Comparison of ENCODE assay signal across 24 cellular contexts in the genomic region with DNA sequence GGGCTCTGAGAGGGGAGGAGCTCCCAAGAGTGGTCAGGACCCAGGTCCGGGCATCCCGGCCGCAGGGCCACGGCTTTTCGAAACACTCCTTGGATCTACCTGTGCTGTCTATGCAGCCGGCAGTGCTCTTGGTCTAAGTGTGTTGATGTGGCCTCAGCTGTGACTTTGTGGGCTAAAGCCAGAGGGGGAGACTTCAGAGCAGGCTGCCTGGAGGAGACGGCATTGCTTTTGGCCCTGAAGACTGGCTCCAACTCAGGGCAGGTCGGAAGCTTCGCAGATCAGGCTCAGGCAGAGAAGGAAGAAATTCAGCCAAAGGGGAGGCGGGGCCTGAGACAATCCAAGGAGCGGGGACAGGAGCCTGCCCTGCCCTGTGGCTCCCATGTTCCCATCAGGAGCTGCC. TPM values are rescaled to one million over a fixed set of nuclear protein-coding genes. Genes with fewer than 3 reads are reported as not detected.
A peak's percentile ranks its signal among the peaks of the same experiment; 100 is the strongest.
DNase-seq lines count a peak whose midpoint lies in the region; ATAC-seq and TF ChIP-seq lines count a peak whose summit lies in the region.
"Had no signal": no experiment of that assay in that cellular context is flagged by ENCODE, and none has a peak within 500 bp of the region (broad histone marks: within the 10 kb centered on the region; RNA-seq: fewer than 3 reads in every experiment).

No MANE protein-coding gene starts in this region.

- H3K23ac ChIP-seq in IMR-90 (ENCODE audit: low read depth, low read length) = no peak overlapping the region

- H2BK15ac ChIP-seq in IMR-90 (ENCODE audit: low read depth, low read length) = no peak overlapping the region

- no peak overlapping the region for H3K14ac ChIP-seq in IMR-90 (replicated peaks; ENCODE audit: low read depth, low read length)

- H3K56ac ChIP-seq in IMR-90 (ENCODE audit: extremely low read depth, insufficient read depth, low read length) = no peak overlapping the region

- H3K9me1 ChIP-seq in IMR-90 (ENCODE audit: insufficient read depth, low read length) = peaks cover 19% of the 10 kb centered on the region

- H3K18ac ChIP-seq in IMR-90 (ENCODE audit: low read depth, low read length) = no peak overlapping the region

- H2BK5ac ChIP-seq in IMR-90 (ENCODE audit: low read depth, low read length, poor library complexity, severe bottlenecking) = peak overlapping the region; percentile 12

- H3K4me1 ChIP-seq in IMR-90 (ENCODE audit: control insufficient read depth, insufficient read depth, low read length) = peaks cover 20% of the 10 kb centered on the region
- peaks cover 3 to 4% of the 10 kb centered on the region in 2 donors for H3K4me1 ChIP-seq in naive thymus-derived CD4-positive, alpha-beta T cell (ENCODE audit: control insufficient read depth in 2 of 2, insufficient read depth in 2 of 2, low read length in 2 of 2)
- H3K4me1 ChIP-seq: psoas muscle had no signal

- no peak overlapping the region for H3K4me2 ChIP-seq in IMR-90 (ENCODE audit: low read depth, low read length)
- H3K4me2 ChIP-seq: KMS-11, smooth muscle cell had no signal

- no peak overlapping the region for H3K4me3 Mint-ChIP-seq in activated CD8-positive, alpha-beta memory T cell treated with anti-CD3 and anti-CD28 coated beads, Interleukin-2, amount 10 ng/mL, durations not matched to agents 7 days and 5 days
- no peak overlapping the region for H3K4me3 Mint-ChIP-seq in endothelial cell (ENCODE audit: unreplicated experiment)
- no peak overlapping the region for H3K4me3 Mint-ChIP-seq in stimulated activated memory B cell treated with anti-CD40 and anti-IgM and Interleukin-4, amounts not matched to agents 10 μg/mL and 1 μg/mL and 100 μg/mL, for 72 hours
- no peak overlapping the region for H3K4me3 Mint-ChIP-seq in naive thymus-derived CD4-positive, alpha-beta T cell
- H3K4me3 Mint-ChIP-seq: activated CD4-positive, alpha-beta memory T cell treated with anti-CD3 and anti-CD28 coated beads for 36 hours; activated naive CD8-positive, alpha-beta T cell; mesothelial cell of epicardium had no signal

- TF ChIP-seq CTCF in IMR-90 (conservative IDR thresholded peaks at IDR 0.05; ENCODE audit: low read depth, low read length) (no peak), endothelial cell (IDR thresholded peaks at IDR 0.05; ENCODE audit: unreplicated experiment) (no peak)

- H3K27me3 ChIP-seq in IMR-90 (ENCODE audit: control insufficient read depth, insufficient read depth, low read length) = no peaks in the 10 kb centered on the region
- H3K27me3 ChIP-seq in naive thymus-derived CD4-positive, alpha-beta T cell (ENCODE audit: control insufficient read depth in 2 of 2, insufficient read depth in 2 of 2, low read length in 2 of 2) = no peaks in the 10 kb centered on the region
- H3K27me3 ChIP-seq: upper lobe of right lung had no signal

- H2AK5ac ChIP-seq in IMR-90 (ENCODE audit: low read depth, low read length) = peak overlapping the region; percentile 70; the same call in 1 of the 2 replicates

- peaks cover 15% of the 10 kb centered on the region for H3K4me1 Mint-ChIP-seq in activated CD8-positive, alpha-beta memory T cell treated with anti-CD3 and anti-CD28 coated beads, Interleukin-2, amount 10 ng/mL, durations not matched to agents 7 days and 5 days
- peaks cover 6% of the 10 kb centered on the region for H3K4me1 Mint-ChIP-seq in endothelial cell (ENCODE audit: unreplicated experiment)
- peaks cover 31% of the 10 kb centered on the region for H3K4me1 Mint-ChIP-seq in stimulated activated memory B cell treated with anti-CD40 and anti-IgM and Interleukin-4, amounts not matched to agents 10 μg/mL and 1 μg/mL and 100 μg/mL, for 72 hours
- peaks cover under 1 to 18% (median 2%) of the 10 kb centered on the region in 7 donors for H3K4me1 Mint-ChIP-seq in naive thymus-derived CD4-positive, alpha-beta T cell

- H3K9me3 ChIP-seq in IMR-90 (ENCODE audit: control insufficient read depth, insufficient read depth, low read length) = no peaks in the 10 kb centered on the region
- H3K9me3 ChIP-seq in naive thymus-derived CD4-positive, alpha-beta T cell (ENCODE audit: control insufficient read depth in 2 of 3, low read length in 3 of 3) = no peaks in the 10 kb centered on the region
- H3K9me3 ChIP-seq: psoas muscle, upper lobe of right lung had no signal

- no peak overlapping the region for H3K4ac ChIP-seq in IMR-90 (ENCODE audit: low read depth, low read length)

- no peak overlapping the region for H3K9ac ChIP-seq in IMR-90 (ENCODE audit: low read depth, low read length)
- H3K9ac ChIP-seq: KMS-11 had no signal

- no peak overlapping the region for H4K8ac ChIP-seq in IMR-90 (ENCODE audit: low read depth in 2 of 2, low read length in 2 of 2)

- dilution Hi-C loops in IMR-90 (cut with HindIII; ENCODE audit: low sequenced_read_pairs, unreplicated experiment) = no loop called here

- no peak for DNase-seq in activated CD8-positive, alpha-beta memory T cell treated with anti-CD3 and anti-CD28 coated beads, Interleukin-2, amount 10 ng/mL, durations not matched to agents 7 days and 5 days
- DNase-seq in activated CD8-positive, alpha-beta memory T cell treated with anti-CD3 and anti-CD28 coated beads, Interleukin-2, amount 50 U/mL, for 48 hours = no peak
- DNase-seq in IMR-90 = no peak
- no peak for DNase-seq in endothelial cell (ENCODE audit: low spot score)
- no peak for DNase-seq in naive thymus-derived CD4-positive, alpha-beta T cell
- no peak for DNase-seq in T-helper 1 cell
- DNase-seq: activated CD4-positive, alpha-beta memory T cell treated with anti-CD3 and anti-CD28 coated beads for 36 hours; GDM1; glutamatergic neuron; GOT3; NCI-H1930; NCI-H345; PC-3; psoas muscle; SIG-M5; stimulated activated CD4-positive, alpha-beta T cell treated with anti-CD3 and anti-CD28 coated beads, Interleukin-4, amount 100 ng/mL, for 1 hour; upper lobe of right lung had no signal

- peak overlapping the region; percentile 79 for H2AK9ac ChIP-seq in IMR-90 (replicated peaks; ENCODE audit: low read depth, low read length, poor library complexity)

- H3K9me3 Mint-ChIP-seq in activated CD8-positive, alpha-beta memory T cell treated with anti-CD3 and anti-CD28 coated beads, Interleukin-2, amount 10 ng/mL, durations not matched to agents 7 days and 5 days (ENCODE audit: low read depth) = no peaks in the 10 kb centered on the region
- H3K9me3 Mint-ChIP-seq in endothelial cell (ENCODE audit: unreplicated experiment) = no peaks in the 10 kb centered on the region
- no peaks in the 10 kb centered on the region for H3K9me3 Mint-ChIP-seq in stimulated activated memory B cell treated with anti-CD40 and anti-IgM and Interleukin-4, amounts not matched to agents 10 μg/mL and 1 μg/mL and 100 μg/mL, for 72 hours
- no peaks in the 10 kb centered on the region for H3K9me3 Mint-ChIP-seq in naive thymus-derived CD4-positive, alpha-beta T cell
- H3K9me3 Mint-ChIP-seq: activated CD4-positive, alpha-beta memory T cell treated with anti-CD3 and anti-CD28 coated beads for 36 hours; mesothelial cell of epicardium had no signal

- no peaks in the 10 kb centered on the region for H3K27me3 Mint-ChIP-seq in activated CD8-positive, alpha-beta memory T cell treated with anti-CD3 and anti-CD28 coated beads, Interleukin-2, amount 10 ng/mL, durations not matched to agents 7 days and 5 days
- no peaks in the 10 kb centered on the region for H3K27me3 Mint-ChIP-seq in endothelial cell (ENCODE audit: unreplicated experiment)
- H3K27me3 Mint-ChIP-seq in stimulated activated memory B cell treated with anti-CD40 and anti-IgM and Interleukin-4, amounts not matched to agents 10 μg/mL and 1 μg/mL and 100 μg/mL, for 72 hours = no peaks in the 10 kb centered on the region
- no peaks in the 10 kb centered on the region for H3K27me3 Mint-ChIP-seq in naive thymus-derived CD4-positive, alpha-beta T cell
- H3K27me3 Mint-ChIP-seq: activated CD4-positive, alpha-beta memory T cell treated with anti-CD3 and anti-CD28 coated beads for 36 hours; activated naive CD8-positive, alpha-beta T cell had no signal

- CTCF ChIA-PET in activated CD8-positive, alpha-beta memory T cell treated with anti-CD3 and anti-CD28 coated beads, Interleukin-2, amount 10 ng/mL, durations not matched to agents 7 days and 5 days (lab: Charles Lee) = interaction anchor here (0.8 to 7.0 kb wide), 4 partner anchors 8 to 30 kb away, joined by 3 to 40 read pairs (median 4); no protein-coding TSS in a partner anchor
- CTCF ChIA-PET in IMR-90 (lab: Yijun Ruan, JAX) = interaction anchor here (1.0 kb wide), 1 partner anchor 16 kb away, joined by 5 read pairs; no protein-coding TSS in a partner anchor
- CTCF ChIA-PET in naive thymus-derived CD4-positive, alpha-beta T cell (lab: Charles Lee) = interaction anchor here (1.0 kb wide), 1 partner anchor 17 kb away, joined by 4 read pairs; no protein-coding TSS in a partner anchor

- H3K27ac Mint-ChIP-seq in activated CD8-positive, alpha-beta memory T cell treated with anti-CD3 and anti-CD28 coated beads, Interleukin-2, amount 10 ng/mL, durations not matched to agents 7 days and 5 days = peak overlapping the region; percentile 32
- peak overlapping the region; percentile 72 for H3K27ac Mint-ChIP-seq in endothelial cell (ENCODE audit: unreplicated experiment)
- H3K27ac Mint-ChIP-seq in stimulated activated memory B cell treated with anti-CD40 and anti-IgM and Interleukin-4, amounts not matched to agents 10 μg/mL and 1 μg/mL and 100 μg/mL, for 72 hours = peak overlapping the region; percentile 66
- H3K27ac Mint-ChIP-seq in naive thymus-derived CD4-positive, alpha-beta T cell = no peak overlapping the region
- H3K27ac Mint-ChIP-seq: activated CD4-positive, alpha-beta memory T cell treated with anti-CD3 and anti-CD28 coated beads for 36 hours; activated naive CD8-positive, alpha-beta T cell; mesothelial cell of epicardium had no signal

- H3K36me3 ChIP-seq in IMR-90 (ENCODE audit: control insufficient read depth, insufficient read depth, low read length) = peaks cover 4% of the 10 kb centered on the region; the same call in 1 of the 2 replicates
- H3K36me3 ChIP-seq in naive thymus-derived CD4-positive, alpha-beta T cell (ENCODE audit: control insufficient read depth in 2 of 3, insufficient read depth in 3 of 3, low read length in 3 of 3) = no peaks in the 10 kb centered on the region
- H3K36me3 ChIP-seq: upper lobe of right lung had no signal

- intact Hi-C loops in IMR-90 (cut with micrococcal nuclease) = no loop called here
- intact Hi-C loops in naive thymus-derived CD4-positive, alpha-beta T cell (cut with micrococcal nuclease) = no loop called here

- H4K5ac ChIP-seq in IMR-90 (ENCODE audit: low read depth, low read length) = 0 out of 2 replicates have a peak overlapping the region, but pooled peaks have one; percentile 15

- H2BK20ac ChIP-seq in IMR-90 (ENCODE audit: low read depth, low read length) = no peak overlapping the region

- POLR2A ChIA-PET in IMR-90 (lab: Charles Lee; ENCODE audit: unreplicated experiment) = no interaction called here
- POLR2A ChIA-PET in naive thymus-derived CD4-positive, alpha-beta T cell (lab: Charles Lee) = interaction anchor here (1.0 kb wide), 1 partner anchor 28 kb away, joined by 3 read pairs; no protein-coding TSS in a partner anchor

- peaks cover 84% of the 10 kb centered on the region for H4K20me1 ChIP-seq in IMR-90 (ENCODE audit: insufficient read depth, low read length)

- no peak overlapping the region for H2BK120ac ChIP-seq in IMR-90 (ENCODE audit: low read depth, low read length)

- no peak for TF ChIP-seq RAD21 in IMR-90 (IDR thresholded peaks at IDR 0.05; ENCODE audit: low read length)

- in situ Hi-C loops in IMR-90 (cut with MboI; ENCODE audit: low sequenced_read_pairs) = no loop called here

- no peak overlapping the region for H2AFZ ChIP-seq in IMR-90 (replicated peaks; ENCODE audit: low read length, poor library complexity)

- no TSS peak for BruUV-seq in IMR-90 (replicated peaks; lab: Mats Ljungman, UMichigan)

- no peak overlapping the region for H3K27ac ChIP-seq in IMR-90 (ENCODE audit: insufficient read depth, low read length)
- H3K27ac ChIP-seq in naive thymus-derived CD4-positive, alpha-beta T cell (ENCODE audit: low read depth, low read length) = no peak overlapping the region
- H3K27ac ChIP-seq: KMS-11, psoas muscle, upper lobe of right lung had no signal

- H3K4me3 ChIP-seq in IMR-90 (ENCODE audit: insufficient read depth, low read depth, low read length) = no peak overlapping the region
- H3K4me3 ChIP-seq in naive thymus-derived CD4-positive, alpha-beta T cell (ENCODE audit: low read length) = no peak overlapping the region
- H3K4me3 ChIP-seq: psoas muscle, smooth muscle cell, upper lobe of right lung had no signal

- no peak for ATAC-seq in activated CD8-positive, alpha-beta memory T cell treated with anti-CD3 and anti-CD28 coated beads, Interleukin-2, amount 10 ng/mL, durations not matched to agents 7 days and 5 days
- ATAC-seq in IMR-90 (ENCODE audit: low read depth) (no peak), GM18502 (IDR thresholded peaks at IDR 0.05; ENCODE audit: poor library complexity, unreplicated experiment) (no peak)
- ATAC-seq in stimulated activated memory B cell treated with anti-CD40 and anti-IgM and Interleukin-4, amounts not matched to agents 10 μg/mL and 1 μg/mL and 100 μg/mL, for 72 hours = no peak
- no peak for ATAC-seq in naive thymus-derived CD4-positive, alpha-beta T cell
- ATAC-seq: PC-3, psoas muscle, upper lobe of right lung had no signal

- H3K79me1 ChIP-seq in IMR-90 (ENCODE audit: low read depth in 1 of 2, low read length in 2 of 2) = peaks cover 17 to 80% of the 10 kb centered on the region in 2 experiments

- WGBS in IMR-90 (ENCODE audit: extremely low coverage in 2 of 2, insufficient read length in 1 of 2), 2 experiments = 96% methylated on average over 4 of the region's 11 CpGs; no CpG with 5 or more reads in 1 of the 2 experiments

- no peak for TF ChIP-seq POLR2A in IMR-90 (IDR thresholded peaks at IDR 0.05; ENCODE audit: low read depth, low read length)

- no peak overlapping the region for H4K91ac ChIP-seq in IMR-90 (ENCODE audit: insufficient read depth, low read depth, low read length)

- peaks cover under 1% of the 10 kb centered on the region for H3K36me3 Mint-ChIP-seq in activated CD8-positive, alpha-beta memory T cell treated with anti-CD3 and anti-CD28 coated beads, Interleukin-2, amount 10 ng/mL, durations not matched to agents 7 days and 5 days
- H3K36me3 Mint-ChIP-seq in endothelial cell (ENCODE audit: low read depth, unreplicated experiment) = peaks cover 4% of the 10 kb centered on the region
- H3K36me3 Mint-ChIP-seq in stimulated activated memory B cell treated with anti-CD40 and anti-IgM and Interleukin-4, amounts not matched to agents 10 μg/mL and 1 μg/mL and 100 μg/mL, for 72 hours = peaks cover 3% of the 10 kb centered on the region
- H3K36me3 Mint-ChIP-seq in naive thymus-derived CD4-positive, alpha-beta T cell = peaks cover 0 to 1% (median 0%) of the 10 kb centered on the region in 5 donors
- H3K36me3 Mint-ChIP-seq: activated naive CD8-positive, alpha-beta T cell; mesothelial cell of epicardium had no signal

RNA-seq across cellular contexts. Expression of a gene that starts 31.4 kb away (rescaled TPM):
- 100 to 1,000 TPM; 269 to 347 TPM for total RNA-seq in activated CD8-positive, alpha-beta memory T cell treated with anti-CD3 and anti-CD28 coated beads, Interleukin-2, amount 10 ng/mL, durations not matched to agents 7 days and 5 days
- 36.2 and 48.6 TPM in 2 replicates for total RNA-seq in IMR-90 (2012; rRNA removed)
- 372 and 392 TPM in 2 replicates for polyA plus RNA-seq in IMR-90 (2012; rRNA removed)
- 218 and 326 TPM in 2 replicates for polyA plus RNA-seq in IMR-90 (2012; cell fraction: cytosol; rRNA removed)
- 957 and 2,926 TPM in 2 replicates for polyA plus RNA-seq in IMR-90 (2012; cell fraction: nucleus; rRNA removed; ENCODE audit: low replicate concordance)
- total RNA-seq in endothelial cell (ENCODE audit: unreplicated experiment) = 428 TPM
- total RNA-seq in naive thymus-derived CD4-positive, alpha-beta T cell = 100 to 1,000 TPM in 4 of 5 experiments, 10 to 100 TPM in 1; 84.5 to 237 (median 124) TPM
- polyA plus RNA-seq in naive thymus-derived CD4-positive, alpha-beta T cell = 10 to 100 TPM in 1 of 2 donors, 1 to 10 TPM in 1; 3.6 to 12.2 TPM
- polyA plus RNA-seq: neural cell had no signal

RNA-seq across cellular contexts. Expression of a gene that starts 47.3 kb away (rescaled TPM):
- 10 to 100 TPM; 31.1 to 40.0 TPM for total RNA-seq in activated CD8-positive, alpha-beta memory T cell treated with anti-CD3 and anti-CD28 coated beads, Interleukin-2, amount 10 ng/mL, durations not matched to agents 7 days and 5 days
- 12.8 and 12.9 TPM in 2 replicates for total RNA-seq in IMR-90 (2012; rRNA removed)
- 18.4 and 23.4 TPM in 2 replicates for polyA plus RNA-seq in IMR-90 (2012; rRNA removed)
- 16.4 and 19.7 TPM in 2 replicates for polyA plus RNA-seq in IMR-90 (2012; cell fraction: cytosol; rRNA removed)
- polyA plus RNA-seq in IMR-90 (2012; cell fraction: nucleus; rRNA removed; ENCODE audit: low replicate concordance) = 25.5 and 154 TPM in 2 replicates
- total RNA-seq in endothelial cell (ENCODE audit: unreplicated experiment) = 20.8 TPM
- total RNA-seq in naive thymus-derived CD4-positive, alpha-beta T cell = 10 to 100 TPM; 26.0 to 43.3 (median 28.3) TPM
- polyA plus RNA-seq in naive thymus-derived CD4-positive, alpha-beta T cell = 10 to 100 TPM; 13.0 to 14.8 TPM

RNA-seq across cellular contexts. Expression of a gene that starts 47.4 kb away (rescaled TPM):
- total RNA-seq in activated CD8-positive, alpha-beta memory T cell treated with anti-CD3 and anti-CD28 coated beads, Interleukin-2, amount 10 ng/mL, durations not matched to agents 7 days and 5 days = 100 to 1,000 TPM; 124 to 174 TPM
- 6.9 and 8.1 TPM in 2 replicates for total RNA-seq in IMR-90 (2012; rRNA removed)
- 17.4 and 24.1 TPM in 2 replicates for polyA plus RNA-seq in IMR-90 (2012; rRNA removed)
- 13.4 and 20.8 TPM in 2 replicates for polyA plus RNA-seq in IMR-90 (2012; cell fraction: cytosol; rRNA removed)
- 31.6 and 83.7 TPM in 2 replicates for polyA plus RNA-seq in IMR-90 (2012; cell fraction: nucleus; rRNA removed; ENCODE audit: low replicate concordance)
- total RNA-seq in endothelial cell (ENCODE audit: unreplicated experiment) = 74.2 TPM
- 100 to 1,000 TPM in 4 of 5 experiments, 10 to 100 TPM in 1; 99.8 to 324 (median 133) TPM for total RNA-seq in naive thymus-derived CD4-positive, alpha-beta T cell
- polyA plus RNA-seq in naive thymus-derived CD4-positive, alpha-beta T cell = 10 to 100 TPM; 67.7 to 88.9 TPM

RNA-seq across cellular contexts. Expression of a gene that starts 50.0 kb away (rescaled TPM):
- 100 to 1,000 TPM; 124 to 191 TPM for total RNA-seq in activated CD8-positive, alpha-beta memory T cell treated with anti-CD3 and anti-CD28 coated beads, Interleukin-2, amount 10 ng/mL, durations not matched to agents 7 days and 5 days
- total RNA-seq in IMR-90 (2012; rRNA removed) (3.2 and 4.7 TPM in 2 replicates), endothelial cell (ENCODE audit: unreplicated experiment) (16.2 TPM)
- 11.8 and 13.2 TPM in 2 replicates for polyA plus RNA-seq in IMR-90 (2012; rRNA removed)
- polyA plus RNA-seq in IMR-90 (2012; cell fraction: cytosol; rRNA removed) = 6.8 and 10.7 TPM in 2 replicates
- polyA plus RNA-seq in IMR-90 (2012; cell fraction: nucleus; rRNA removed; ENCODE audit: low replicate concordance) = 4.7 and 22.2 TPM in 2 replicates
- total RNA-seq in naive thymus-derived CD4-positive, alpha-beta T cell = 10 to 100 TPM in 1 of 5 experiments, 1 to 10 TPM in 1, under 1 TPM in 2, not detected in 1; 0.35 to 79.2 (median 1.6) TPM
- under 1 TPM; 0.09 to 0.19 TPM for polyA plus RNA-seq in naive thymus-derived CD4-positive, alpha-beta T cell

RNA-seq across cellular contexts. Expression of a gene that starts 58.1 kb away (rescaled TPM):
- total RNA-seq in activated CD8-positive, alpha-beta memory T cell treated with anti-CD3 and anti-CD28 coated beads, Interleukin-2, amount 10 ng/mL, durations not matched to agents 7 days and 5 days = 100 to 1,000 TPM; 127 to 148 TPM
- total RNA-seq in IMR-90 (2012; rRNA removed) (40.5 and 41.7 TPM in 2 replicates), endothelial cell (ENCODE audit: unreplicated experiment) (80.7 TPM)
- polyA plus RNA-seq in IMR-90 (2012; rRNA removed) = 157 and 209 TPM in 2 replicates
- polyA plus RNA-seq in IMR-90 (2012; cell fraction: cytosol; rRNA removed) = 109 and 184 TPM in 2 replicates
- polyA plus RNA-seq in IMR-90 (2012; cell fraction: nucleus; rRNA removed; ENCODE audit: low replicate concordance) = 87.9 and 240 TPM in 2 replicates
- 100 to 1,000 TPM; 134 to 178 (median 161) TPM for total RNA-seq in naive thymus-derived CD4-positive, alpha-beta T cell
- polyA plus RNA-seq in naive thymus-derived CD4-positive, alpha-beta T cell = 100 to 1,000 TPM; 446 to 513 TPM

Comparison
In these comparisons a context has a peak if more than half of its experiments do, and no peak if none do; other contexts are left out.
1. H3K27ac Mint-ChIP-seq: peak in activated CD8-positive, alpha-beta memory T cell treated with anti-CD3 and anti-CD28 coated beads, Interleukin-2, amount 10 ng/mL, durations not matched to agents 7 days and 5 days (single experiment), endothelial cell (single experiment) and stimulated activated memory B cell treated with anti-CD40 and anti-IgM and Interleukin-4, amounts not matched to agents 10 μg/mL and 1 μg/mL and 100 μg/mL, for 72 hours (single experiment); none in naive thymus-derived CD4-positive, alpha-beta T cell (0 of 9).